8 cellular contexts compared by ENCODE assay signal in the genomic region with DNA sequence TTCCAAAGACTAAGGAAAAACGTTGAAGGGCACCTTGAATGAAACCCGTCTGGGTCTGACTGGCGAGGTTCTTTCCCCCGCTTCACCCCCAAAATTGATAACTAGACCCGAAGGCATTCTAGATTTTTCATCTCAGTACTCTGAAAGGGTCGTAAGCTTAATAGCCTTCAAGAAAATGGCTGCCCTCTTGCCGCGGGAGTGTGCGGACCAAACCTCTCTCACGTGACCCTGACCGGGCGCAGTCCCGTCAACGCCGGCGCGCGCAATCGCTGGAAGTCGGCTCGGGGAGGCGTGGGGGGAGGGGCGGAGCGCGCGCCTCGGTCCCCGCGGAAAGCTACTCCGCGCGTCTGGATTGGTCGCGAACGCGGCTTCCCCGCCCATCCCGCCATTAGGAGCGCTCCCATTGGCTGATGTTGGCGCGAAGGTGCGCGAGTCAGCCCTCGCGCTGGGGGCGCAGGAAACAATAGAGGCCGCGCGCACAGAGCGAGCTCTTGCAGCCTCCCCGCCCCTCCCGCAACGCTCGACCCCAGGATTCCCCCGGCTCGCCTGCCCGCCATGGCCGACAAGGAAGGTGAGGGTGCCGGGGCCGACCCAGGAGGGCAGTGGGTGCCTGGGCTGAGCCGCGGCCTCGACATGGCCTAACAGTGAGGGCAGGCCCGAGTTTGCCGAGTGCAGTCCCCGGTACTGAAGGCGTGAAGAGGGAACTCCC. TPM values are rescaled to one million over a fixed set of nuclear protein-coding genes. Genes with fewer than 3 reads are reported as not detected.
DNase-seq lines count a peak whose midpoint lies in the region; ATAC-seq and TF ChIP-seq lines count a peak whose summit lies in the region.

A gene (plus strand): TSS at position 457 of the 709 bp plus-strand sequence. CDS start 99 bp downstream, at position 556.

- peaks cover 41% of the 10 kb centered on the region for H3K36me3 Mint-ChIP-seq in activated naive CD4-positive, alpha-beta T cell treated with anti-CD3 and anti-CD28 coated beads for 36 hours (ENCODE audit: low read depth)

- WGBS in gastroesophageal sphincter (ENCODE audit: low coverage in 1 of 2), 2 donors = 0% methylated on average over 5 to 11 of the region's 67 CpGs

- TF ChIP-seq POLR2A in gastroesophageal sphincter (IDR thresholded peaks at IDR 0.05) = peak; percentile 75 to 76

- peak; percentile 95 for ATAC-seq in gastroesophageal sphincter

- no peak for TF ChIP-seq CTCF in HFF-Myc (IDR thresholded peaks at IDR 0.05; ENCODE audit: low read depth, low read length, missing control alignments)
- TF ChIP-seq CTCF in gastroesophageal sphincter (IDR thresholded peaks at IDR 0.05) = peak in 1 of 4 experiments; percentile 22

- peaks cover 0 to 32% of the 10 kb centered on the region in 2 donors for H3K36me3 ChIP-seq in gastroesophageal sphincter

- CTCF ChIA-PET in activated naive CD4-positive, alpha-beta T cell treated with anti-CD3 and anti-CD28 coated beads for 36 hours (lab: Charles Lee) = interaction anchor here (0.6 to 3.3 kb wide), 3 partner anchors 10 to 130 kb away, joined by 3 to 15 read pairs (median 4); no protein-coding TSS in a partner anchor

- no peaks in the 10 kb centered on the region for H3K9me3 ChIP-seq in gastroesophageal sphincter

- peak within 1 kb of the TSS; percentile 97 to 100 (median 98) for H3K27ac ChIP-seq in gastroesophageal sphincter

- peaks cover 50% of the 10 kb centered on the region for H3K4me1 Mint-ChIP-seq in activated naive CD4-positive, alpha-beta T cell treated with anti-CD3 and anti-CD28 coated beads for 36 hours (ENCODE audit: low read depth)

- peak within 1 kb of the TSS; percentile 97 for H3K4me3 Mint-ChIP-seq in activated naive CD4-positive, alpha-beta T cell treated with anti-CD3 and anti-CD28 coated beads for 36 hours

- no peaks in the 10 kb centered on the region for H3K9me3 Mint-ChIP-seq in activated naive CD4-positive, alpha-beta T cell treated with anti-CD3 and anti-CD28 coated beads for 36 hours

- H3K4me1 ChIP-seq in gastroesophageal sphincter = peaks cover 0 to 72% (median 19%) of the 10 kb centered on the region in 3 donors

- H3K27me3 Mint-ChIP-seq in activated naive CD4-positive, alpha-beta T cell treated with anti-CD3 and anti-CD28 coated beads for 36 hours (ENCODE audit: low read depth) = no peaks in the 10 kb centered on the region

- DNase-seq in GM03348 (ENCODE audit: low spot score) (peak; percentile 99), HFF-Myc (ENCODE audit: extremely low read depth, low read depth) (peak; percentile 80), NAMALWA (ENCODE audit: low spot score) (peak; percentile 97), SK-N-DZ (ENCODE audit: low spot score) (peak; percentile 95), non-pigmented ciliary epithelial cell (ENCODE audit: low read depth) (peak; percentile 76), superior temporal gyrus (ENCODE audit: extremely low spot score) (peak; percentile 96)
- peak; percentile 98 for DNase-seq in activated naive CD4-positive, alpha-beta T cell treated with anti-CD3 and anti-CD28 coated beads for 36 hours

- peak within 1 kb of the TSS; percentile 87 for H3K4me3 ChIP-seq in HFF-Myc (replicated peaks; ENCODE audit: low read depth, low read length)
- H3K4me3 ChIP-seq in gastroesophageal sphincter = peak within 1 kb of the TSS; percentile 85 to 100

- H3K27me3 ChIP-seq in gastroesophageal sphincter = no peaks in the 10 kb centered on the region

- intact Hi-C loops in activated naive CD4-positive, alpha-beta T cell treated with anti-CD3 and anti-CD28 coated beads for 36 hours (cut with micrococcal nuclease) = loop anchor here (1.0 to 10.0 kb wide), 12 partner anchors 28 to 578 kb away; a partner anchor contains a TSS

- H3K27ac Mint-ChIP-seq in activated naive CD4-positive, alpha-beta T cell treated with anti-CD3 and anti-CD28 coated beads for 36 hours = peak within 1 kb of the TSS; percentile 100

- TF ChIP-seq EP300 in gastroesophageal sphincter (IDR thresholded peaks at IDR 0.05) = no peak

RNA-seq across cellular contexts. Expression of the gene that starts here (rescaled TPM):
- polyA plus RNA-seq in SK-N-DZ (2014; cell fraction: cytosol; rRNA removed) = 225 and 264 TPM in 2 replicates
- 149 and 231 TPM in 2 replicates for polyA plus RNA-seq in SK-N-DZ (2014; cell fraction: nucleus; rRNA removed)
- 100 to 1,000 TPM; 381 to 409 TPM for total RNA-seq in activated naive CD4-positive, alpha-beta T cell treated with anti-CD3 and anti-CD28 coated beads for 36 hours
- 100 to 1,000 TPM in 2 of 4 donors, 10 to 100 TPM in 2; 87.4 to 111 (median 100) TPM for total RNA-seq in gastroesophageal sphincter

Comparison
In these comparisons a context has a peak if more than half of its experiments do, and no peak if none do; other contexts are left out.
1. Peak in every context shown above with its lines: DNase-seq, ATAC-seq, H3K4me3 ChIP-seq and H3K27ac ChIP-seq.